Comparison of ENCODE assay signal across 10 cellular contexts in genomic region chr11:76248210-76248609, GRCh38. TPM values are rescaled to one million over a fixed set of nuclear protein-coding genes. Genes with fewer than 3 reads are reported as not detected.
A peak's percentile ranks its signal among the peaks of the same experiment; 100 is the strongest.
DNase-seq lines count a peak whose midpoint lies in the region; ATAC-seq and TF ChIP-seq lines count a peak whose summit lies in the region.
"Had no signal": no experiment of that assay in that cellular context is flagged by ENCODE, and none has a peak within 500 bp of the region (broad histone marks: within the 10 kb centered on the region; RNA-seq: fewer than 3 reads in every experiment).

No MANE protein-coding gene starts in this region.

- peaks cover 13% of the 10 kb centered on the region for H3K27me3 Mint-ChIP-seq in neural progenitor cell (ENCODE audit: insufficient read depth, low read depth)
- H3K27me3 Mint-ChIP-seq in activated CD4-positive, alpha-beta T cell treated with anti-CD3 and anti-CD28 coated beads, Interleukin-2, amount 10 ng/mL, durations not matched to agents 24 days and 14 days = peaks cover 3% of the 10 kb centered on the region
- no peaks in the 10 kb centered on the region for H3K27me3 Mint-ChIP-seq in activated naive CD8-positive, alpha-beta T cell treated with anti-CD3 and anti-CD28 coated beads, Interleukin-2, amount 50 U/mL, for 24 hours

- H3K4me3 Mint-ChIP-seq in neural progenitor cell = no peak overlapping the region
- no peak overlapping the region for H3K4me3 Mint-ChIP-seq in activated CD4-positive, alpha-beta T cell treated with anti-CD3 and anti-CD28 coated beads, Interleukin-2, amount 10 ng/mL, durations not matched to agents 24 days and 14 days
- H3K4me3 Mint-ChIP-seq in activated naive CD8-positive, alpha-beta T cell treated with anti-CD3 and anti-CD28 coated beads, Interleukin-2, amount 50 U/mL, for 24 hours = no peak overlapping the region
- H3K4me3 Mint-ChIP-seq: natural killer cell had no signal

- H3K27ac Mint-ChIP-seq in neural progenitor cell = no peak overlapping the region
- H3K27ac Mint-ChIP-seq in activated CD4-positive, alpha-beta T cell treated with anti-CD3 and anti-CD28 coated beads, Interleukin-2, amount 10 ng/mL, durations not matched to agents 24 days and 14 days = no peak overlapping the region
- no peak overlapping the region for H3K27ac Mint-ChIP-seq in activated naive CD8-positive, alpha-beta T cell treated with anti-CD3 and anti-CD28 coated beads, Interleukin-2, amount 50 U/mL, for 24 hours
- H3K27ac Mint-ChIP-seq: natural killer cell had no signal

- no peaks in the 10 kb centered on the region for H3K79me2 ChIP-seq in Karpas-422 (ENCODE audit: low read length)
- H3K79me2 ChIP-seq in neural progenitor cell (ENCODE audit: low read depth) = no peaks in the 10 kb centered on the region

- H3K4me1 Mint-ChIP-seq in neural progenitor cell = peaks cover 8% of the 10 kb centered on the region
- H3K4me1 Mint-ChIP-seq in activated CD4-positive, alpha-beta T cell treated with anti-CD3 and anti-CD28 coated beads, Interleukin-2, amount 10 ng/mL, durations not matched to agents 24 days and 14 days = no peaks in the 10 kb centered on the region
- H3K4me1 Mint-ChIP-seq in activated naive CD8-positive, alpha-beta T cell treated with anti-CD3 and anti-CD28 coated beads, Interleukin-2, amount 50 U/mL, for 24 hours = no peaks in the 10 kb centered on the region
- H3K4me1 Mint-ChIP-seq: natural killer cell had no signal

- ATAC-seq in activated naive CD8-positive, alpha-beta T cell treated with anti-CD3 and anti-CD28 coated beads, Interleukin-2, amount 50 U/mL, for 24 hours = no peak

- no peaks in the 10 kb centered on the region for H3K36me3 Mint-ChIP-seq in neural progenitor cell
- no peaks in the 10 kb centered on the region for H3K36me3 Mint-ChIP-seq in activated CD4-positive, alpha-beta T cell treated with anti-CD3 and anti-CD28 coated beads, Interleukin-2, amount 10 ng/mL, durations not matched to agents 24 days and 14 days (ENCODE audit: low read depth)
- no peaks in the 10 kb centered on the region for H3K36me3 Mint-ChIP-seq in activated naive CD8-positive, alpha-beta T cell treated with anti-CD3 and anti-CD28 coated beads, Interleukin-2, amount 50 U/mL, for 24 hours (ENCODE audit: low read depth)
- H3K36me3 Mint-ChIP-seq: natural killer cell had no signal

- no peaks in the 10 kb centered on the region for H3K9me2 ChIP-seq in Karpas-422 (replicated peaks; ENCODE audit: insufficient read depth, low read length)

- DNase-seq in GM12864 (ENCODE audit: low read depth) (no peak), Karpas-422 (peak; percentile 73), cardiac fibroblast (ENCODE audit: low read depth in 2 of 2) (peak in 1 of 2 donors; percentile 29), neural progenitor cell (ENCODE audit: low spot score) (peak; percentile 49), NCI-H1105 treated with DMSO at 0.1 percent for 48 hours (lab: John Stamatoyannopoulos, UW) (no peak)
- no peak for DNase-seq in activated CD4-positive, alpha-beta T cell treated with anti-CD3 and anti-CD28 coated beads, Interleukin-2, amount 10 ng/mL, durations not matched to agents 24 days and 14 days
- no peak for DNase-seq in activated naive CD8-positive, alpha-beta T cell treated with anti-CD3 and anti-CD28 coated beads, Interleukin-2, amount 50 U/mL, for 24 hours
- DNase-seq: natural killer cell; NCI-H187 treated with DMSO at 0.1 percent for 48 hours; stimulated activated CD4-positive, alpha-beta T cell treated with anti-CD3 and anti-CD28 coated beads, Interleukin-1b, Interleukin-23, amount 100 ng/mL, for 48 hours had no signal

- no peaks in the 10 kb centered on the region for H3K4me1 ChIP-seq in Karpas-422 (ENCODE audit: low read length)
- peaks cover under 1% of the 10 kb centered on the region for H3K4me1 ChIP-seq in neural progenitor cell

- intact Hi-C loops in activated CD4-positive, alpha-beta T cell treated with anti-CD3 and anti-CD28 coated beads, Interleukin-2, amount 10 ng/mL, durations not matched to agents 24 days and 14 days (cut with micrococcal nuclease) = no loop called here

- no peak overlapping the region for H3K9ac ChIP-seq in Karpas-422 (ENCODE audit: low read length)
- no peak overlapping the region for H3K9ac ChIP-seq in neural progenitor cell

- H4K20me1 ChIP-seq in Karpas-422 (ENCODE audit: insufficient read depth, low read depth, low read length) = no peaks in the 10 kb centered on the region
- no peaks in the 10 kb centered on the region for H4K20me1 ChIP-seq in neural progenitor cell (ENCODE audit: low read depth)

- peak; percentile 39 for TF ChIP-seq CTCF in GM12864 (IDR thresholded peaks at IDR 0.05; ENCODE audit: low read depth, low read length, missing control alignments)
- peak; percentile 23 for TF ChIP-seq CTCF in cardiac fibroblast (IDR thresholded peaks at IDR 0.05; ENCODE audit: low read depth, low read length)
- peak; percentile 49 for TF ChIP-seq CTCF in neural progenitor cell (IDR thresholded peaks at IDR 0.05)

- H2AFZ ChIP-seq in Karpas-422 (ENCODE audit: low read length) (no peak overlapping the region), neural progenitor cell (replicated peaks) (no peak overlapping the region)

- no peaks in the 10 kb centered on the region for H3K36me3 ChIP-seq in Karpas-422 (ENCODE audit: insufficient read depth, low read length)
- no peaks in the 10 kb centered on the region for H3K36me3 ChIP-seq in neural progenitor cell

- H3F3A ChIP-seq in neural progenitor cell (ENCODE audit: low read depth) = no peaks in the 10 kb centered on the region

- H3K4me3 ChIP-seq in GM12864 (ENCODE audit: low read depth, low read length) = no peak overlapping the region
- H3K4me3 ChIP-seq in Karpas-422 (ENCODE audit: low read length) = no peak overlapping the region
- H3K4me3 ChIP-seq in cardiac fibroblast (replicated peaks in 1 of 2; ENCODE audit: low read depth in 2 of 2, low read length in 2 of 2) = no peak overlapping the region
- H3K4me3 ChIP-seq in neural progenitor cell = no peak overlapping the region

- H3K27me3 ChIP-seq in Karpas-422 (ENCODE audit: low read length) = no peaks in the 10 kb centered on the region
- peaks cover 10% of the 10 kb centered on the region for H3K27me3 ChIP-seq in neural progenitor cell

- H3K4me2 ChIP-seq in Karpas-422 (ENCODE audit: low read depth, low read length, poor library complexity, severe bottlenecking) (no peak overlapping the region), neural progenitor cell (no peak overlapping the region)

- no peak overlapping the region for H3K27ac ChIP-seq in Karpas-422 (ENCODE audit: low read length)
- H3K27ac ChIP-seq in neural progenitor cell = no peak overlapping the region

- no peaks in the 10 kb centered on the region for H3K9me3 Mint-ChIP-seq in neural progenitor cell
- H3K9me3 Mint-ChIP-seq in activated CD4-positive, alpha-beta T cell treated with anti-CD3 and anti-CD28 coated beads, Interleukin-2, amount 10 ng/mL, durations not matched to agents 24 days and 14 days = peaks cover 4% of the 10 kb centered on the region
- H3K9me3 Mint-ChIP-seq in activated naive CD8-positive, alpha-beta T cell treated with anti-CD3 and anti-CD28 coated beads, Interleukin-2, amount 50 U/mL, for 24 hours = no peaks in the 10 kb centered on the region
- H3K9me3 Mint-ChIP-seq: natural killer cell had no signal

- H3K9me3 ChIP-seq in Karpas-422 (ENCODE audit: low read length) (no peaks in the 10 kb centered on the region; the same call in 1 of the 2 replicates), neural progenitor cell (ENCODE audit: low read depth) (no peaks in the 10 kb centered on the region)

RNA-seq across cellular contexts. Expression of gene WNT11, which starts 41.9 kb away (rescaled TPM):
- 0.07 and 0.30 TPM in 2 replicates for total RNA-seq in Karpas-422 (2014; rRNA removed; shearing (Covaris generic); ENCODE audit: low replicate concordance)
- 0.26 and 0.59 TPM in 2 replicates for total RNA-seq in neural progenitor cell (ENCODE audit: low replicate concordance)
- total RNA-seq in activated CD4-positive, alpha-beta T cell treated with anti-CD3 and anti-CD28 coated beads, Interleukin-2, amount 10 ng/mL, durations not matched to agents 24 days and 14 days = 0.69 and 1.2 TPM in 2 replicates

Comparison
In these comparisons a context has a peak if more than half of its experiments do, and no peak if none do; other contexts are left out.
1. DNase-seq: peak in Karpas-422 (single experiment) and neural progenitor cell (single experiment); none in GM12864 (single experiment), NCI-H1105 treated with DMSO at 0.1 percent for 48 hours (single experiment), activated CD4-positive, alpha-beta T cell treated with anti-CD3 and anti-CD28 coated beads, Interleukin-2, amount 10 ng/mL, durations not matched to agents 24 days and 14 days (single experiment) and activated naive CD8-positive, alpha-beta T cell treated with anti-CD3 and anti-CD28 coated beads, Interleukin-2, amount 50 U/mL, for 24 hours (single experiment).
2. Peak in every context shown above with its lines, with median percentiles within 50 percentile points of each other: CTCF ChIP-seq.